1 cellular context compared by ENCODE assay signal in genomic region chr2:8478133-8478793, GRCh38.
A peak's percentile ranks its signal among the peaks of the same experiment; 100 is the strongest.
TF ChIP-seq lines count a peak whose summit lies in the region.

No MANE protein-coding gene starts in this region.

TF ChIP-seq in GM12878, 131 proteins besides CTCF, POLR2A, EP300 and RAD21 (continued from another document):
- TF ChIP-seq PKNOX1 (IDR thresholded peaks at IDR 0.05) = peak; percentile 58
- TF ChIP-seq MEF2B (IDR thresholded peaks at IDR 0.05; ENCODE audit: partially characterized antibody, poor library complexity, severe bottlenecking) = peak; percentile 10
- no peak for TF ChIP-seq SUPT20H (IDR thresholded peaks at IDR 0.05; ENCODE audit: borderline replicate concordance, control insufficient read depth, low read depth, low read length)
- no peak for TF ChIP-seq RB1 (IDR thresholded peaks at IDR 0.05; ENCODE audit: borderline replicate concordance)
- no peak for TF ChIP-seq IRF5 (IDR thresholded peaks at IDR 0.05; ENCODE audit: borderline replicate concordance)
- TF ChIP-seq IKZF2 (IDR thresholded peaks at IDR 0.05) = peak in 1 of 2 experiments; percentile 20; a peak in 2 of 4 replicates
- 0 out of 2 replicates have a peak, but pooled peaks have one; percentile 43 for TF ChIP-seq IKZF1 (conservative IDR thresholded peaks at IDR 0.05)
- peak; percentile 79; the same call in 1 of the 2 replicates for TF ChIP-seq SMARCA5 (IDR thresholded peaks at IDR 0.05)
- no peak for TF ChIP-seq CREM (IDR thresholded peaks at IDR 0.05; ENCODE audit: low read depth)
- no peak for TF ChIP-seq SREBF2 (IDR thresholded peaks at IDR 0.05; ENCODE audit: low read length)
- 0 out of 2 replicates have a peak, but pooled peaks have one; percentile 11 for TF ChIP-seq NR2F1 (conservative IDR thresholded peaks at IDR 0.05)
- TF ChIP-seq YY1 (IDR thresholded peaks at IDR 0.05; ENCODE audit: low read depth, low read length) = 0 out of 2 replicates have a peak, but pooled peaks have one; percentile 3
- peak; percentile 78 to 94 for TF ChIP-seq BHLHE40 (IDR thresholded peaks at IDR 0.05; ENCODE audit: borderline replicate concordance in 1 of 2, low read depth in 2 of 2, low read length in 1 of 2)
- TF ChIP-seq TARDBP (IDR thresholded peaks at IDR 0.05; ENCODE audit: borderline replicate concordance) = no peak
- no peak for TF ChIP-seq CHD1 (IDR thresholded peaks at IDR 0.05; ENCODE audit: low read depth, low read length)
- TF ChIP-seq ZSCAN29 (IDR thresholded peaks at IDR 0.05) = no peak
- peak; percentile 68 for TF ChIP-seq GATAD2B (conservative IDR thresholded peaks at IDR 0.05; ENCODE audit: low read depth)
